ENCODE assay signal across 36 cellular contexts in genomic region chr6:102832021-102832420, GRCh38.
"Had no signal": no experiment of that assay in that cellular context is flagged by ENCODE, and none has a peak within 500 bp of the region (broad histone marks: within the 10 kb centered on the region; RNA-seq: fewer than 3 reads in every experiment).

No MANE protein-coding gene starts in this region.

- H3K4me3 ChIP-seq: ascending aorta, cardiac muscle cell had no signal

- H3K36me3 Mint-ChIP-seq: activated CD8-positive, alpha-beta memory T cell treated with anti-CD3 and anti-CD28 coated beads, Interleukin-2, amount 10 ng/mL, durations not matched to agents 7 days and 5 days; activated naive CD4-positive, alpha-beta T cell treated with anti-CD3 and anti-CD28 coated beads, Interleukin-2, amount 10 ng/mL, durations not matched to agents 7 days and 5 days; activated naive CD4-positive, alpha-beta T cell treated with anti-CD3 and anti-CD28 coated beads, Interleukin-2, amount 50 U/mL, for 24 hours; activated naive CD8-positive, alpha-beta T cell; activated naive CD8-positive, alpha-beta T cell treated with anti-CD3 and anti-CD28 coated beads, Interleukin-2, amount 10 ng/mL, durations not matched to agents 7 days and 5 days; brain had no signal

- DNase-seq: activated B cell treated with CpG ODN at 0.5 μM for 24 hours; activated CD4-positive, alpha-beta memory T cell treated with anti-CD3 and anti-CD28 coated beads, Interleukin-2, amount 10 ng/mL, durations not matched to agents 7 days and 5 days; activated CD4-positive, alpha-beta T cell treated with anti-CD3 and anti-CD28 coated beads for 4 hours; activated CD4-positive, alpha-beta T cell treated with anti-CD3 and anti-CD28 coated beads, Interleukin-2, amount 10 ng/mL, durations not matched to agents 24 days and 14 days; activated CD4-positive, alpha-beta T cell treated with anti-CD3 and anti-CD28 coated beads, Interleukin-2, amount 50 U/mL, for 1 hour; activated CD4-positive, alpha-beta T cell treated with anti-CD3 and anti-CD28 coated beads, Interleukin-2, amount 50 U/mL, for 4 hours; activated CD4-positive, CD25-positive, alpha-beta regulatory T cell treated with anti-CD3 and anti-CD28 coated beads, Interleukin-2, amount 50 U/mL, for 72 hours; activated CD8-positive, alpha-beta memory T cell treated with anti-CD3 and anti-CD28 coated beads for 24 hours; activated CD8-positive, alpha-beta memory T cell treated with anti-CD3 and anti-CD28 coated beads, Interleukin-2, amount 10 ng/mL, durations not matched to agents 7 days and 5 days; activated CD8-positive, alpha-beta memory T cell treated with anti-CD3 and anti-CD28 coated beads, Interleukin-2, amount 50 U/mL, for 48 hours; activated CD8-positive, alpha-beta T cell treated with anti-CD3 and anti-CD28 coated beads, Interleukin-2, amount 10 ng/mL, durations not matched to agents 7 days and 5 days; activated effector memory CD4-positive, alpha-beta T cell treated with Interleukin-2 at 50 U/mL for 16 hours; activated gamma-delta T cell; activated naive CD4-positive, alpha-beta T cell treated with anti-CD3 and anti-CD28 coated beads, Interleukin-2, amount 10 ng/mL, durations not matched to agents 7 days and 5 days; activated naive CD4-positive, alpha-beta T cell treated with Interleukin-2 at 50 U/mL for 16 hours; activated naive CD8-positive, alpha-beta T cell treated with anti-CD3 and anti-CD28 coated beads, Interleukin-2, amount 10 ng/mL, durations not matched to agents 7 days and 5 days; activated naive CD8-positive, alpha-beta T cell treated with anti-CD3 and anti-CD28 coated beads, Interleukin-2, amount 50 U/mL, for 24 hours; activated T-cell treated with anti-CD3 and anti-CD28 coated beads, Interleukin-2, amount 50 U/mL, for 24 hours; activated T-cell treated with anti-CD3 and anti-CD28 coated beads, Interleukin-2, amount 50 U/mL, for 48 hours; amygdala; anterior cingulate cortex; caudate nucleus; cerebellar nuclear complex; T-helper 2 cell; T-helper 9 cell had no signal

- ATAC-seq: activated CD8-positive, alpha-beta memory T cell treated with anti-CD3 and anti-CD28 coated beads, Interleukin-2, amount 10 ng/mL, durations not matched to agents 7 days and 5 days; activated CD8-positive, alpha-beta T cell treated with anti-CD3 and anti-CD28 coated beads, Interleukin-2, amount 10 ng/mL, durations not matched to agents 7 days and 5 days; activated naive CD8-positive, alpha-beta T cell treated with anti-CD3 and anti-CD28 coated beads, Interleukin-2, amount 50 U/mL, for 24 hours had no signal

- H3K27me3 Mint-ChIP-seq: activated B cell treated with CpG ODN at 0.5 μM for 24 hours; activated CD4-positive, alpha-beta memory T cell treated with anti-CD3 and anti-CD28 coated beads, Interleukin-2, amount 10 ng/mL, durations not matched to agents 7 days and 5 days; activated CD4-positive, alpha-beta T cell treated with anti-CD3 and anti-CD28 coated beads, Interleukin-2, amount 10 ng/mL, durations not matched to agents 24 days and 14 days; activated CD8-positive, alpha-beta memory T cell treated with anti-CD3 and anti-CD28 coated beads, Interleukin-2, amount 10 ng/mL, durations not matched to agents 7 days and 5 days; activated naive CD4-positive, alpha-beta T cell treated with anti-CD3 and anti-CD28 coated beads, Interleukin-2, amount 10 ng/mL, durations not matched to agents 7 days and 5 days; activated naive CD4-positive, alpha-beta T cell treated with anti-CD3 and anti-CD28 coated beads, Interleukin-2, amount 50 U/mL, for 24 hours; activated naive CD8-positive, alpha-beta T cell; activated naive CD8-positive, alpha-beta T cell treated with anti-CD3 and anti-CD28 coated beads, Interleukin-2, amount 10 ng/mL, durations not matched to agents 7 days and 5 days; activated naive CD8-positive, alpha-beta T cell treated with anti-CD3 and anti-CD28 coated beads, Interleukin-2, amount 50 U/mL, for 24 hours; activated T-cell treated with anti-CD3 and anti-CD28 coated beads, Interleukin-2, amount 50 U/mL, for 24 hours; brain; central memory CD8-positive, alpha-beta T cell had no signal

- H3K9me3 ChIP-seq: ascending aorta had no signal

- H3K9me3 Mint-ChIP-seq: activated CD4-positive, alpha-beta T cell treated with anti-CD3 and anti-CD28 coated beads, Interleukin-2, amount 10 ng/mL, durations not matched to agents 24 days and 14 days; activated naive CD4-positive, alpha-beta T cell treated with anti-CD3 and anti-CD28 coated beads, Interleukin-2, amount 50 U/mL, for 24 hours; activated naive CD8-positive, alpha-beta T cell treated with anti-CD3 and anti-CD28 coated beads, Interleukin-2, amount 50 U/mL, for 24 hours; activated T-helper 2 cell treated with anti-CD3 and anti-CD28 coated beads, Interferon-gamma antibody, Interleukin-2, Interleukin-4, amounts not matched to agents 10 μg/mL and 5 μg/mL and 100 μg/mL, durations not matched to agents 14 hours and 24 hours and 36 hours; T-helper 1 cell treated with Interleukin-12 subunit alpha and Interleukin-12 subunit beta and Interleukin-4 antibody, amounts not matched to agents 30 μg/mL and 1 μg/mL, for 36 hours had no signal

- H3K4me1 Mint-ChIP-seq: activated B cell treated with CpG ODN at 0.5 μM for 24 hours; activated CD4-positive, alpha-beta memory T cell treated with anti-CD3 and anti-CD28 coated beads, Interleukin-2, amount 10 ng/mL, durations not matched to agents 7 days and 5 days; activated CD4-positive, alpha-beta T cell treated with anti-CD3 and anti-CD28 coated beads, Interleukin-2, amount 10 ng/mL, durations not matched to agents 24 days and 14 days; activated CD8-positive, alpha-beta memory T cell treated with anti-CD3 and anti-CD28 coated beads, Interleukin-2, amount 10 ng/mL, durations not matched to agents 7 days and 5 days; activated naive CD4-positive, alpha-beta T cell treated with anti-CD3 and anti-CD28 coated beads, Interleukin-2, amount 10 ng/mL, durations not matched to agents 7 days and 5 days; activated naive CD4-positive, alpha-beta T cell treated with anti-CD3 and anti-CD28 coated beads, Interleukin-2, amount 50 U/mL, for 24 hours; activated naive CD8-positive, alpha-beta T cell treated with anti-CD3 and anti-CD28 coated beads, Interleukin-2, amount 10 ng/mL, durations not matched to agents 7 days and 5 days; activated naive CD8-positive, alpha-beta T cell treated with anti-CD3 and anti-CD28 coated beads, Interleukin-2, amount 50 U/mL, for 24 hours; brain; central memory CD8-positive, alpha-beta T cell had no signal

- H3K27me3 ChIP-seq: ascending aorta, cardiac muscle cell had no signal

- FAIRE-seq: bronchial epithelial cell had no signal

- H3K4me1 ChIP-seq: ascending aorta had no signal

- H3K4me3 Mint-ChIP-seq: activated B cell treated with CpG ODN at 0.5 μM for 24 hours; activated CD4-positive, alpha-beta memory T cell treated with anti-CD3 and anti-CD28 coated beads, Interleukin-2, amount 10 ng/mL, durations not matched to agents 7 days and 5 days; activated CD4-positive, alpha-beta T cell treated with anti-CD3 and anti-CD28 coated beads, Interleukin-2, amount 10 ng/mL, durations not matched to agents 24 days and 14 days; activated CD8-positive, alpha-beta memory T cell treated with anti-CD3 and anti-CD28 coated beads, Interleukin-2, amount 10 ng/mL, durations not matched to agents 7 days and 5 days; activated CD8-positive, alpha-beta T cell treated with anti-CD3 and anti-CD28 coated beads, Interleukin-2, amount 10 ng/mL, durations not matched to agents 7 days and 5 days; activated naive CD4-positive, alpha-beta T cell treated with anti-CD3 and anti-CD28 coated beads, Interleukin-2, amount 10 ng/mL, durations not matched to agents 7 days and 5 days; activated naive CD4-positive, alpha-beta T cell treated with anti-CD3 and anti-CD28 coated beads, Interleukin-2, amount 50 U/mL, for 24 hours; activated naive CD8-positive, alpha-beta T cell; activated naive CD8-positive, alpha-beta T cell treated with anti-CD3 and anti-CD28 coated beads, Interleukin-2, amount 10 ng/mL, durations not matched to agents 7 days and 5 days; activated naive CD8-positive, alpha-beta T cell treated with anti-CD3 and anti-CD28 coated beads, Interleukin-2, amount 50 U/mL, for 24 hours; activated T-cell treated with anti-CD3 and anti-CD28 coated beads, Interleukin-2, amount 50 U/mL, for 24 hours; brain; central memory CD8-positive, alpha-beta T cell; T-helper 1 cell treated with Interleukin-12 subunit alpha and Interleukin-12 subunit beta and Interleukin-4 antibody, amounts not matched to agents 30 μg/mL and 1 μg/mL, for 36 hours; T-helper 2 cell treated with Interferon-gamma antibody and Interleukin-4, amounts not matched to agents 5 μg/mL and 100 μg/mL, for 36 hours had no signal

- H3K27ac Mint-ChIP-seq: activated B cell treated with CpG ODN at 0.5 μM for 24 hours; activated CD4-positive, alpha-beta memory T cell treated with anti-CD3 and anti-CD28 coated beads, Interleukin-2, amount 10 ng/mL, durations not matched to agents 7 days and 5 days; activated CD4-positive, alpha-beta T cell treated with anti-CD3 and anti-CD28 coated beads, Interleukin-2, amount 10 ng/mL, durations not matched to agents 24 days and 14 days; activated CD8-positive, alpha-beta memory T cell treated with anti-CD3 and anti-CD28 coated beads, Interleukin-2, amount 10 ng/mL, durations not matched to agents 7 days and 5 days; activated CD8-positive, alpha-beta T cell treated with anti-CD3 and anti-CD28 coated beads, Interleukin-2, amount 10 ng/mL, durations not matched to agents 7 days and 5 days; activated naive CD4-positive, alpha-beta T cell treated with anti-CD3 and anti-CD28 coated beads, Interleukin-2, amount 10 ng/mL, durations not matched to agents 7 days and 5 days; activated naive CD4-positive, alpha-beta T cell treated with anti-CD3 and anti-CD28 coated beads, Interleukin-2, amount 50 U/mL, for 24 hours; activated naive CD8-positive, alpha-beta T cell; activated naive CD8-positive, alpha-beta T cell treated with anti-CD3 and anti-CD28 coated beads, Interleukin-2, amount 10 ng/mL, durations not matched to agents 7 days and 5 days; activated naive CD8-positive, alpha-beta T cell treated with anti-CD3 and anti-CD28 coated beads, Interleukin-2, amount 50 U/mL, for 24 hours; activated T-cell treated with anti-CD3 and anti-CD28 coated beads, Interleukin-2, amount 50 U/mL, for 24 hours; activated T-helper 2 cell treated with anti-CD3 and anti-CD28 coated beads, Interferon-gamma antibody, Interleukin-2, Interleukin-4, amounts not matched to agents 10 μg/mL and 5 μg/mL and 100 μg/mL, durations not matched to agents 14 hours and 24 hours and 36 hours; brain; T-helper 1 cell treated with Interleukin-12 subunit alpha and Interleukin-12 subunit beta and Interleukin-4 antibody, amounts not matched to agents 30 μg/mL and 1 μg/mL, for 36 hours; T-helper 2 cell treated with Interferon-gamma antibody and Interleukin-4, amounts not matched to agents 5 μg/mL and 100 μg/mL, for 36 hours had no signal

- H3K27ac ChIP-seq: ascending aorta, cardiac muscle cell, VCaP had no signal

- H3K36me3 ChIP-seq: ascending aorta, cardiac muscle cell had no signal
